In the genomic region with DNA sequence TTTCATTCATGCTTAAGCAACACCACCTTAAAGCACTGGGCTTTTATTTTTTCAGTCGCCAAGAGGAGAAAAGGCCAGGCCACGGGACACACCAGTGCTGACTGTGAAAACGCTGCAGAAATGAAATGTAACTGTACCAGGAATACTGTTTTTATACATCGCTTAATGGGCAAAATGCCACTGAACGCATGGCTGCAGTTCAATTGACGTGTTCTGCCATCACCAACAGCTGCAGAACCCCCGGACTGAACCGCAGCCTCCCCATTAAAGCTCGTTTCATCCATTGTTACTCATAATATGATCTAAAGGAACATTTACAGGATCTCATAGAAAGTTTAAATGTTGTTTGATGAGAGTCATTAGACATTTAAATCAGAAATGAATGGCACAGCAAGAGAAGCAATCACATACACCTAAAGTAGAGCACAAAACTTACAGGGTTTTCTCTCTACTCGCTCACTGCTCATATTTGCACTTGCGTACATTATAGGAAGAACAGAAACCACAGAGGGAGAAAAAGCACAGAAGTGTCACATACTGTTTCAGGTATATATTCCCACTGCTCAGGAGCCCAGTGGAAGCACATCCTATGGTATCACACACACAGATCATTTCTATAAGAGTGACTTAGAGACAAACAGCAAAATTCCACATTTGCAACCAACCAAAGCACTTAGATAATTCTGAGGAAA, we compare ENCODE assay signal across 1 cellular context.
TF ChIP-seq lines count a peak whose summit lies in the region.

No MANE protein-coding gene starts in this region.

TF ChIP-seq in H1, 55 proteins besides CTCF, POLR2A, EP300 and RAD21:
- TF ChIP-seq FOSL1 (IDR thresholded peaks at IDR 0.05; ENCODE audit: insufficient read depth, low read depth, low read length) (no peak), SAP30 (IDR thresholded peaks at IDR 0.05; ENCODE audit: insufficient read depth, insufficient replicate concordance, low read length) (no peak), HDAC2 (IDR thresholded peaks at IDR 0.05; ENCODE audit: borderline replicate concordance in 1 of 2, low read depth in 2 of 2, low read length in 2 of 2) (no peak), PHF8 (conservative IDR thresholded peaks at IDR 0.05; ENCODE audit: low read depth, low read length) (no peak), GTF2F1 (IDR thresholded peaks at IDR 0.05; ENCODE audit: borderline replicate concordance, low read depth, low read length) (no peak), CTBP2 (IDR thresholded peaks at IDR 0.05; ENCODE audit: borderline replicate concordance, insufficient read depth, insufficient read length, low read length) (no peak), CBX5 (IDR thresholded peaks at IDR 0.05; ENCODE audit: low read depth, low read length) (no peak), POU5F1 (IDR thresholded peaks at IDR 0.05; ENCODE audit: low read depth, low read length) (no peak), NRF1 (IDR thresholded peaks at IDR 0.05; ENCODE audit: low read depth, low read length) (no peak), MAFK (IDR thresholded peaks at IDR 0.05; ENCODE audit: low read depth, low read length) (no peak), SIX5 (IDR thresholded peaks at IDR 0.05; ENCODE audit: low read depth, low read length) (no peak), EZH2 (IDR thresholded peaks at IDR 0.05; ENCODE audit: low read depth, low read length, severe bottlenecking) (no peak), POLR2AphosphoS5 (IDR thresholded peaks at IDR 0.05; ENCODE audit: low read depth, low read length) (no peak), BACH1 (IDR thresholded peaks at IDR 0.05; ENCODE audit: low read length) (no peak), TAF7 (optimal IDR thresholded peaks at IDR 0.05; ENCODE audit: borderline replicate concordance, low read depth, low read length) (no peak)
- TF ChIP-seq, protein P1, sequence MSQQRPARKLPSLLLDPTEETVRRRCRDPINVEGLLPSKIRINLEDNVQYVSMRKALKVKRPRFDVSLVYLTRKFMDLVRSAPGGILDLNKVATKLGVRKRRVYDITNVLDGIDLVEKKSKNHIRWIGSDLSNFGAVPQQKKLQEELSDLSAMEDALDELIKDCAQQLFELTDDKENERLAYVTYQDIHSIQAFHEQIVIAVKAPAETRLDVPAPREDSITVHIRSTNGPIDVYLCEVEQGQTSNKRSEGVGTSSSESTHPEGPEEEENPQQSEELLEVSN (IDR thresholded peaks at IDR 0.05): no peak
- TF ChIP-seq, protein P2, sequence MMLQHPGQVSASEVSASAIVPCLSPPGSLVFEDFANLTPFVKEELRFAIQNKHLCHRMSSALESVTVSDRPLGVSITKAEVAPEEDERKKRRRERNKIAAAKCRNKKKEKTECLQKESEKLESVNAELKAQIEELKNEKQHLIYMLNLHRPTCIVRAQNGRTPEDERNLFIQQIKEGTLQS (IDR thresholded peaks at IDR 0.05; ENCODE audit: insufficient read depth, low read depth, low read length): no peak
